In genomic region chr15:38533926-38534325, GRCh38 we compare ENCODE assay signal across 26 cellular contexts. TPM values are rescaled to one million over a fixed set of nuclear protein-coding genes. Genes with fewer than 3 reads are reported as not detected.
A peak's percentile ranks its signal among the peaks of the same experiment; 100 is the strongest.
DNase-seq lines count a peak whose midpoint lies in the region; ATAC-seq and TF ChIP-seq lines count a peak whose summit lies in the region.
"Had no signal": no experiment of that assay in that cellular context is flagged by ENCODE, and none has a peak within 500 bp of the region (broad histone marks: within the 10 kb centered on the region; RNA-seq: fewer than 3 reads in every experiment).

No MANE protein-coding gene starts in this region.

- DNase-seq in activated T-cell treated with anti-CD3 and anti-CD28 coated beads, Interleukin-2, amount 50 U/mL, for 72 hours = no peak
- no peak for DNase-seq in activated T-cell treated with anti-CD3 and anti-CD28 coated beads for 4 hours
- DNase-seq in T-cell = no peak
- DNase-seq in activated naive CD8-positive, alpha-beta T cell treated with anti-CD3 and anti-CD28 coated beads, Interleukin-2, amount 10 ng/mL, durations not matched to agents 7 days and 5 days = no peak
- DNase-seq in naive thymus-derived CD8-positive, alpha-beta T cell = no peak
- no peak for DNase-seq in effector CD4-positive, alpha-beta T cell
- DNase-seq: adrenal gland; cerebellar nuclear complex; HCEC 1CT; heart right ventricle; lower lobe of right lung; MG63; NCI-H1105; NCI-H187; NCI-H446 treated with DMSO at 0.1 percent for 48 hours; NCI-H82; Peyer's patch; SHP77; stimulated activated CD4-positive, alpha-beta T cell treated with anti-CD3 and anti-CD28 coated beads, Interleukin-4, amount 100 ng/mL, for 4 hours; substantia nigra; upper lobe of left lung had no signal

- H3K27ac Mint-ChIP-seq in activated T-cell treated with anti-CD3 and anti-CD28 coated beads, Interleukin-2, amount 50 U/mL, for 72 hours = peak overlapping the region; percentile 58
- H3K27ac Mint-ChIP-seq in T-cell = peak overlapping the region; percentile 91 to 97
- peak overlapping the region; percentile 50 for H3K27ac Mint-ChIP-seq in activated naive CD8-positive, alpha-beta T cell treated with anti-CD3 and anti-CD28 coated beads, Interleukin-2, amount 10 ng/mL, durations not matched to agents 7 days and 5 days
- peak overlapping the region; percentile 72 to 89 (median 85) for H3K27ac Mint-ChIP-seq in naive thymus-derived CD8-positive, alpha-beta T cell
- H3K27ac Mint-ChIP-seq: nephron, WTC11 had no signal

- H3K36me3 Mint-ChIP-seq in activated T-cell treated with anti-CD3 and anti-CD28 coated beads, Interleukin-2, amount 50 U/mL, for 72 hours (ENCODE audit: insufficient read depth in 2 of 2) = peaks cover 21 to 52% of the 10 kb centered on the region in 2 donors
- peaks cover 67% of the 10 kb centered on the region for H3K36me3 Mint-ChIP-seq in T-cell
- peaks cover 74% of the 10 kb centered on the region for H3K36me3 Mint-ChIP-seq in activated naive CD8-positive, alpha-beta T cell treated with anti-CD3 and anti-CD28 coated beads, Interleukin-2, amount 10 ng/mL, durations not matched to agents 7 days and 5 days
- H3K36me3 Mint-ChIP-seq in naive thymus-derived CD8-positive, alpha-beta T cell = peaks cover 0 to 71% (median 20%) of the 10 kb centered on the region in 3 donors
- H3K36me3 Mint-ChIP-seq: brain, WTC11 had no signal

- H3K4me3 Mint-ChIP-seq in activated T-cell treated with anti-CD3 and anti-CD28 coated beads, Interleukin-2, amount 50 U/mL, for 72 hours = peak overlapping the region in 1 of 2 donors; percentile 19
- peak overlapping the region in 2 of 3 donors; percentile 21 to 40 for H3K4me3 Mint-ChIP-seq in T-cell
- no peak overlapping the region for H3K4me3 Mint-ChIP-seq in activated naive CD8-positive, alpha-beta T cell treated with anti-CD3 and anti-CD28 coated beads, Interleukin-2, amount 10 ng/mL, durations not matched to agents 7 days and 5 days
- peak overlapping the region in 7 of 10 donors; percentile 15 to 65 (median 51) for H3K4me3 Mint-ChIP-seq in naive thymus-derived CD8-positive, alpha-beta T cell
- H3K4me3 Mint-ChIP-seq: brain, nephron, WTC11 had no signal

- no peak for ATAC-seq in activated T-cell treated with anti-CD3 and anti-CD28 coated beads, Interleukin-2, amount 50 U/mL, for 72 hours (replicated peaks in 1 of 2)
- ATAC-seq in T-cell (replicated peaks in 1 of 4) = peak in 2 of 4 experiments; percentile 2 to 29
- ATAC-seq in activated naive CD8-positive, alpha-beta T cell treated with anti-CD3 and anti-CD28 coated beads, Interleukin-2, amount 10 ng/mL, durations not matched to agents 7 days and 5 days (ENCODE audit: low read depth) = no peak
- ATAC-seq in naive thymus-derived CD8-positive, alpha-beta T cell = no peak
- no peak for ATAC-seq in SK-N-SH treated with all-trans-retinoic acid at 6 μM for 48 hours
- ATAC-seq: heart right ventricle, lower lobe of right lung, WTC11 had no signal

- POLR2A ChIA-PET in T-cell (lab: Charles Lee) = interaction anchor here in 1 of 2 donors (1.1 kb wide), 1 partner anchor 30 kb away, joined by 4 read pairs; the partner anchor contains the start of gene RASGRP1
- POLR2A ChIA-PET in activated naive CD8-positive, alpha-beta T cell treated with anti-CD3 and anti-CD28 coated beads, Interleukin-2, amount 10 ng/mL, durations not matched to agents 7 days and 5 days (lab: Charles Lee) = interaction anchor here (0.9 to 1.0 kb wide), 2 partner anchors 11 to 164 kb away, joined by 3 read pairs; no protein-coding TSS in a partner anchor
- POLR2A ChIA-PET in naive thymus-derived CD8-positive, alpha-beta T cell (lab: Charles Lee) = interaction anchor here (1.0 to 1.5 kb wide), 5 partner anchors 12 to 30 kb away, joined by 4 read pairs; no protein-coding TSS in a partner anchor

- no peaks in the 10 kb centered on the region for H3K27me3 Mint-ChIP-seq in activated T-cell treated with anti-CD3 and anti-CD28 coated beads, Interleukin-2, amount 50 U/mL, for 72 hours (ENCODE audit: low read depth)
- no peaks in the 10 kb centered on the region for H3K27me3 Mint-ChIP-seq in T-cell
- no peaks in the 10 kb centered on the region for H3K27me3 Mint-ChIP-seq in activated naive CD8-positive, alpha-beta T cell treated with anti-CD3 and anti-CD28 coated beads, Interleukin-2, amount 10 ng/mL, durations not matched to agents 7 days and 5 days
- H3K27me3 Mint-ChIP-seq in naive thymus-derived CD8-positive, alpha-beta T cell = no peaks in the 10 kb centered on the region
- H3K27me3 Mint-ChIP-seq: brain had no signal

- CTCF ChIA-PET in T-cell (lab: Charles Lee) = interaction anchor here (1.0 to 4.2 kb wide), 9 partner anchors 12 to 166 kb away, joined by 3 to 19 read pairs (median 4); no protein-coding TSS in a partner anchor

- H3K4me1 Mint-ChIP-seq in activated T-cell treated with anti-CD3 and anti-CD28 coated beads, Interleukin-2, amount 50 U/mL, for 72 hours (ENCODE audit: low read depth) = peaks cover 98% of the 10 kb centered on the region
- peaks cover 97 to 100% (median 100%) of the 10 kb centered on the region in 3 donors for H3K4me1 Mint-ChIP-seq in T-cell
- H3K4me1 Mint-ChIP-seq in activated naive CD8-positive, alpha-beta T cell treated with anti-CD3 and anti-CD28 coated beads, Interleukin-2, amount 10 ng/mL, durations not matched to agents 7 days and 5 days = peaks cover 81% of the 10 kb centered on the region
- peaks cover 68 to 98% (median 98%) of the 10 kb centered on the region in 4 donors for H3K4me1 Mint-ChIP-seq in naive thymus-derived CD8-positive, alpha-beta T cell

- peaks cover 0 to 6% of the 10 kb centered on the region in 2 donors for H3K9me3 Mint-ChIP-seq in activated T-cell treated with anti-CD3 and anti-CD28 coated beads, Interleukin-2, amount 50 U/mL, for 72 hours
- peaks cover 0 to 5% (median 0%) of the 10 kb centered on the region in 3 donors for H3K9me3 Mint-ChIP-seq in T-cell
- H3K9me3 Mint-ChIP-seq in activated naive CD8-positive, alpha-beta T cell treated with anti-CD3 and anti-CD28 coated beads, Interleukin-2, amount 10 ng/mL, durations not matched to agents 7 days and 5 days = peaks cover 4% of the 10 kb centered on the region
- H3K9me3 Mint-ChIP-seq in naive thymus-derived CD8-positive, alpha-beta T cell = no peaks in the 10 kb centered on the region
- H3K9me3 Mint-ChIP-seq: brain, nephron, WTC11 had no signal

TF ChIP-seq in SK-N-SH treated with all-trans-retinoic acid at 6 μM for 48 hours, 23 proteins besides CTCF, POLR2A, EP300 and RAD21:
- TF ChIP-seq ZNF8 (CRISPR knock-in tag; IDR thresholded peaks at IDR 0.05) (no peak), TOX (CRISPR knock-in tag; IDR thresholded peaks at IDR 0.05; ENCODE audit: borderline replicate concordance) (no peak), ESRRG (CRISPR knock-in tag; IDR thresholded peaks at IDR 0.05) (no peak), TCF4 (CRISPR knock-in tag; IDR thresholded peaks at IDR 0.05; ENCODE audit: borderline replicate concordance) (no peak)
TF ChIP-seq in SK-N-SH treated with all-trans-retinoic acid at 6 μM for 48 hours: peak in this region for 0.

RNA-seq across cellular contexts. Expression of gene RASGRP1, which starts 30.7 kb away (rescaled TPM):
- total RNA-seq in activated T-cell treated with anti-CD3 and anti-CD28 coated beads, Interleukin-2, amount 50 U/mL, for 72 hours = 100 to 1,000 TPM; 173 to 183 TPM
- total RNA-seq in T-cell = 100 to 1,000 TPM; 118 to 148 (median 131) TPM
- 100 to 1,000 TPM; 175 to 179 TPM for total RNA-seq in activated naive CD8-positive, alpha-beta T cell treated with anti-CD3 and anti-CD28 coated beads, Interleukin-2, amount 10 ng/mL, durations not matched to agents 7 days and 5 days
- total RNA-seq in naive thymus-derived CD8-positive, alpha-beta T cell = 10 to 100 TPM; 83.7 to 88.5 TPM
- polyA plus RNA-seq in naive thymus-derived CD8-positive, alpha-beta T cell = 10 to 100 TPM; 52.3 to 90.5 (median 73.4) TPM
- total RNA-seq: G401 had no signal
